In the genomic region with DNA sequence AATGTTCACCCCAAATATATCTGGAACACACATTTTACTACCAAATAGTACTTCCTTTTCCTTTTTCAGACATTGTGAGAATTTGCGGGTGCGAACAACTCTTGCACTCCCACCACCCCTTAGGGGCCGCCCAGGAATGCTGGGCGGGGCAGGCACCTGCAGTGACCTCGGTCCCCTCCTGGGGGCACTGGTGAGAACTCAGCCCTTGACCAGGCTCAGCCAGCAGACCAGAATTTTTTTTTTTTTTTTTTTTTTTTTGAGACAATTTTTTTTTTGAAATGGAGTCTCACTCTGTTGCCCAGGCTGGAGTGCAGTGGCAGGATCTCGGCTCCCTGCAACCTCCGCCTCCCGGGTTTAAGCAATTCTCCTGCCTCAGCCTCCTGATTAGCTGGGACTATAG, we compare ENCODE assay signal across 9 cellular contexts.
DNase-seq lines count a peak whose midpoint lies in the region; TF ChIP-seq lines count a peak whose summit lies in the region.
"Had no signal": no experiment of that assay in that cellular context is flagged by ENCODE, and none has a peak within 500 bp of the region (broad histone marks: within the 10 kb centered on the region; RNA-seq: fewer than 3 reads in every experiment).

No MANE protein-coding gene starts in this region.

- DNase-seq in activated CD4-positive, alpha-beta T cell treated with anti-CD3 and anti-CD28 coated beads, Interleukin-2, amount 50 U/mL, for 48 hours: peak; percentile 36 to 46
- DNase-seq in activated CD4-positive, alpha-beta T cell treated with anti-CD3 and anti-CD28 coated beads for 4 hours: no peak
- DNase-seq in LNCaP clone FGC (ENCODE audit: low read depth) (no peak), ecto neural progenitor cell (ENCODE audit: low spot score) (peak; percentile 75), COLO829 (ENCODE audit: low spot score) (no peak), T-helper 1 cell (no peak), HPDE6-E6E7 (ENCODE audit: extremely low spot score) (no peak)
- DNase-seq in stimulated activated CD4-positive, alpha-beta T cell treated with anti-CD3 and anti-CD28 coated beads, TNF-alpha, amount 100 ng/mL, for 48 hours (ENCODE audit: low read depth in 3 of 3): peak in 2 of 3 donors; percentile 9 to 15
- DNase-seq: activated B cell treated with CpG ODN at 0.5 μM for 24 hours had no signal

- H3K4me3 ChIP-seq in LNCaP clone FGC (ENCODE audit: low read depth, low read length): no peak overlapping the region

- peak; percentile 34 for TF ChIP-seq CTCF in LNCaP clone FGC (IDR thresholded peaks at IDR 0.05; ENCODE audit: control insufficient read depth, extremely low read depth, insufficient read depth)

Comparison
In these comparisons a context has a peak if more than half of its experiments do, and no peak if none do; other contexts are left out.
1. DNase-seq: peak in activated CD4-positive, alpha-beta T cell treated with anti-CD3 and anti-CD28 coated beads, Interleukin-2, amount 50 U/mL, for 48 hours (2 of 2), ecto neural progenitor cell (single experiment) and stimulated activated CD4-positive, alpha-beta T cell treated with anti-CD3 and anti-CD28 coated beads, TNF-alpha, amount 100 ng/mL, for 48 hours (2 of 3); none in activated CD4-positive, alpha-beta T cell treated with anti-CD3 and anti-CD28 coated beads for 4 hours (0 of 2), LNCaP clone FGC (single experiment), COLO829 (single experiment), T-helper 1 cell (0 of 5) and HPDE6-E6E7 (single experiment).